Comparison of ENCODE assay signal across 8 cellular contexts in the genomic region with DNA sequence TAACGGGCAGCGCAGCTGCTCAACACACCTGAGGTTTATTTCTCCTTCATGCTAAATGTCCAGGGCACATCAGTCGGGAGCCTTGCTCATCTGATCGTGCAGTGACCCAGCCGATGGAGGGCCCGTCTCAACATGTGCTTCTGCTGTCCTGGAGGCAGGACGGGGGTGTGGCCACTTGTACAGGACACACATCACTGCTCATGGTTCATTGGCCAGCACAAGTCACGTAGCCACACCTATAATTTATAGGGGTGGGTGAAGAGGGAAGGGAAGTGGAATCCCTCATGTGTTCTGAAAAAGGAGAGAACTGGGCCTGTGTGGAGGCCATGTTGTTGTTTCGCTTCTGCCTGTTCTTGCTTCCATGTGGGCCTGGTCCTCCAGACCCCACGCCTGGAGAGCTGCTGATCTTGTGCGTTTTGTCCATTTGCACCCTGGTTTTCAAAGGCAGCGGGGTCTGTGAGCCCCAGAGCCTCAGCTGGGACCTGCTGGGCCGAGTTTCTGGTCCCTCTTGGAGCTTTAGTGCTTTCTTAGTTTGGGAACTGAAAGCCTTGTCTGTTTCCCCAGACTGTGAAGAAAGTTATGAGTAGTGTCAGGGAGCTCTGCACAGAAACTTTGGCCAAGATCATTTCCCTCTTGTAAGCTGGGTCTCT.
DNase-seq lines count a peak whose midpoint lies in the region; ATAC-seq and TF ChIP-seq lines count a peak whose summit lies in the region.

No MANE protein-coding gene starts in this region.

- H3K36me3 ChIP-seq in GM06990 (ENCODE audit: control insufficient read depth, insufficient read depth, low read length), result no peaks in the 10 kb centered on the region
- no peaks in the 10 kb centered on the region for H3K36me3 ChIP-seq in Karpas-422 (ENCODE audit: insufficient read depth, low read length)

- H3K27me3 Mint-ChIP-seq in activated CD8-positive, alpha-beta T cell treated with anti-CD3 and anti-CD28 coated beads for 36 hours, result no peaks in the 10 kb centered on the region

- no peaks in the 10 kb centered on the region for H3K36me3 Mint-ChIP-seq in activated CD8-positive, alpha-beta T cell treated with anti-CD3 and anti-CD28 coated beads for 36 hours (ENCODE audit: low read depth)

- POLR2A ChIA-PET in activated CD8-positive, alpha-beta T cell treated with anti-CD3 and anti-CD28 coated beads for 36 hours (lab: Charles Lee), result no interaction called here

- no peaks in the 10 kb centered on the region for H3K9me3 Mint-ChIP-seq in activated CD8-positive, alpha-beta T cell treated with anti-CD3 and anti-CD28 coated beads for 36 hours

- H3K4me3 Mint-ChIP-seq in activated CD8-positive, alpha-beta T cell treated with anti-CD3 and anti-CD28 coated beads for 36 hours, result no peak overlapping the region

- TF ChIP-seq CTCF in GM06990 (IDR thresholded peaks at IDR 0.05; ENCODE audit: insufficient read depth, low read length, poor library complexity, severe bottlenecking), result no peak
- TF ChIP-seq CTCF in activated CD8-positive, alpha-beta T cell treated with anti-CD3 and anti-CD28 coated beads for 36 hours (IDR thresholded peaks at IDR 0.05), result no peak

- H3K4me3 ChIP-seq in GM06990 (replicated peaks; ENCODE audit: low read depth, low read length) (no peak overlapping the region), Karpas-422 (ENCODE audit: low read length) (no peak overlapping the region)

- H3K27ac ChIP-seq in Karpas-422 (ENCODE audit: low read length), result no peak overlapping the region

- no peak overlapping the region for H3K9ac ChIP-seq in Karpas-422 (ENCODE audit: low read length)

- H3K4me1 Mint-ChIP-seq in activated CD8-positive, alpha-beta T cell treated with anti-CD3 and anti-CD28 coated beads for 36 hours (ENCODE audit: low read depth), result peaks cover 16% of the 10 kb centered on the region

- intact Hi-C loops in left cardiac atrium (cut with DNase I), result no loop called here
- intact Hi-C loops in activated CD8-positive, alpha-beta T cell treated with anti-CD3 and anti-CD28 coated beads for 36 hours (cut with micrococcal nuclease), result no loop called here

- no peaks in the 10 kb centered on the region for H3K9me3 ChIP-seq in Karpas-422 (ENCODE audit: low read length)

- peaks cover 14% of the 10 kb centered on the region for H3K4me1 ChIP-seq in Karpas-422 (ENCODE audit: low read length)

- H2AFZ ChIP-seq in Karpas-422 (ENCODE audit: low read length), result no peak overlapping the region

- CTCF ChIA-PET in activated CD8-positive, alpha-beta T cell treated with anti-CD3 and anti-CD28 coated beads for 36 hours (lab: Charles Lee), result no interaction called here

- H3K4me2 ChIP-seq in Karpas-422 (ENCODE audit: low read depth, low read length, poor library complexity, severe bottlenecking), result no peak overlapping the region

- H3K9me2 ChIP-seq in Karpas-422 (replicated peaks; ENCODE audit: insufficient read depth, low read length), result no peaks in the 10 kb centered on the region

- H3K79me2 ChIP-seq in Karpas-422 (ENCODE audit: low read length), result no peaks in the 10 kb centered on the region

- peak; percentile 73 for ATAC-seq in GM21576 (IDR thresholded peaks at IDR 0.05; ENCODE audit: unreplicated experiment)
- peak; percentile 30 to 48 for ATAC-seq in left cardiac atrium
- ATAC-seq in activated CD8-positive, alpha-beta T cell treated with anti-CD3 and anti-CD28 coated beads for 36 hours, result no peak

- H3K27me3 ChIP-seq in GM06990 (replicated peaks; ENCODE audit: control insufficient read depth, insufficient read depth, low read length) (no peaks in the 10 kb centered on the region), Karpas-422 (ENCODE audit: low read length) (no peaks in the 10 kb centered on the region)

- DNase-seq in GM06990 (ENCODE audit: extremely low read depth, insufficient read length), result peak; percentile 57
- DNase-seq in NAMALWA (ENCODE audit: low spot score), result peak; percentile 17
- no peak for DNase-seq in left cardiac atrium
- no peak for DNase-seq in Karpas-422
- no peak for DNase-seq in SKM-1 treated with dmso at 0.1 percent for 144 hours (lab: John Stamatoyannopoulos, UW; ENCODE audit: unreplicated experiment)
- DNase-seq in activated CD4-positive, alpha-beta T cell treated with anti-CD3 and anti-CD28 coated beads for 4 hours, result no peak
- DNase-seq in activated CD8-positive, alpha-beta T cell treated with anti-CD3 and anti-CD28 coated beads for 36 hours, result no peak

- no peak overlapping the region for H3K27ac Mint-ChIP-seq in activated CD8-positive, alpha-beta T cell treated with anti-CD3 and anti-CD28 coated beads for 36 hours

- H4K20me1 ChIP-seq in Karpas-422 (ENCODE audit: insufficient read depth, low read depth, low read length), result peaks cover 41% of the 10 kb centered on the region

Comparison
In these comparisons a context has a peak if more than half of its experiments do, and no peak if none do; other contexts are left out.
1. DNase-seq: peak in GM06990 (single experiment) and NAMALWA (single experiment); none in left cardiac atrium (single experiment), Karpas-422 (single experiment), SKM-1 treated with dmso at 0.1 percent for 144 hours (single experiment), activated CD4-positive, alpha-beta T cell treated with anti-CD3 and anti-CD28 coated beads for 4 hours (0 of 2) and activated CD8-positive, alpha-beta T cell treated with anti-CD3 and anti-CD28 coated beads for 36 hours (single experiment).